In the genomic region with DNA sequence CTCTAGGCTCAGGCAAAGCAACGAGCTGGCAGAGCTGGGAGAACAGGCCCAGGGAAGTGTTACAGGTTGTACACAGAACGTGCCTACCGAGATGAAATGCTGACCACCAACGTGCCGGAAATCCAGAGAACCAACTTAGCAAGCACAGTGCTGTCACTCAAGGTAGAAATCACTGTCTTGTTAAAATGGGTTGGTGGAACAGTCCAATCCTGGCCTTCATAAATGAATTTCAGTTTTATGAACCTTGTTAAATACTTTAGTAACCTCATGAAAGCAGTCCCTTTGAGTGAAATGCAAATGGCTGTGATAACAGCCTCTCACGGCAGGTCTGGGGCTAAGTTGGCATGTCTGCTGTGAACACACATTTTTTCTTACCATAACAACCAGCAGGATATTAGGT, we compare ENCODE assay signal across 15 cellular contexts. TPM values are rescaled to one million over a fixed set of nuclear protein-coding genes. Genes with fewer than 3 reads are reported as not detected.
DNase-seq lines count a peak whose midpoint lies in the region; ATAC-seq and TF ChIP-seq lines count a peak whose summit lies in the region.
"Had no signal": no experiment of that assay in that cellular context is flagged by ENCODE, and none has a peak within 500 bp of the region (broad histone marks: within the 10 kb centered on the region; RNA-seq: fewer than 3 reads in every experiment).

No MANE protein-coding gene starts in this region.

- H3K27ac ChIP-seq in brain microvascular endothelial cell (peak overlapping the region; percentile 67), temporal lobe (ENCODE audit: low read depth, low read length) (peak overlapping the region; percentile 25), OCI-LY7 (ENCODE audit: low read depth, low read length, poor library complexity, severe bottlenecking) (no peak overlapping the region)
- H3K27ac ChIP-seq: neural progenitor cell had no signal

- H3K9me3 ChIP-seq in OCI-LY7 (ENCODE audit: low read length): no peaks in the 10 kb centered on the region
- H3K9me3 ChIP-seq: HAP-1 had no signal

- peaks cover 41% of the 10 kb centered on the region for H3K36me3 Mint-ChIP-seq in natural killer cell treated with Interleukin-12 subunit alpha and Interleukin-12 subunit beta and Interleukin-15 and Interleukin-18, amount 100 ng/mL, for 72 hours
- H3K36me3 Mint-ChIP-seq in natural killer cell: peaks cover 25% of the 10 kb centered on the region

- H3K4me3 Mint-ChIP-seq in natural killer cell treated with Interleukin-12 subunit alpha and Interleukin-12 subunit beta and Interleukin-15 and Interleukin-18, amount 100 ng/mL, for 72 hours: peak overlapping the region; percentile 40
- H3K4me3 Mint-ChIP-seq in natural killer cell: no peak overlapping the region
- H3K4me3 Mint-ChIP-seq: neural progenitor cell had no signal

- no peaks in the 10 kb centered on the region for H3K9me2 ChIP-seq in OCI-LY7 (ENCODE audit: insufficient read depth, low read length)

- H3K27me3 Mint-ChIP-seq in natural killer cell treated with Interleukin-12 subunit alpha and Interleukin-12 subunit beta and Interleukin-15 and Interleukin-18, amount 100 ng/mL, for 72 hours: no peaks in the 10 kb centered on the region
- no peaks in the 10 kb centered on the region for H3K27me3 Mint-ChIP-seq in natural killer cell (ENCODE audit: low read depth in 2 of 2)

- H3K9me3 Mint-ChIP-seq in natural killer cell treated with Interleukin-12 subunit alpha and Interleukin-12 subunit beta and Interleukin-15 and Interleukin-18, amount 100 ng/mL, for 72 hours: no peaks in the 10 kb centered on the region
- H3K9me3 Mint-ChIP-seq in natural killer cell: no peaks in the 10 kb centered on the region
- H3K9me3 Mint-ChIP-seq: neural progenitor cell had no signal

- peak in 1 of 2 donors; percentile 51 for ATAC-seq in natural killer cell treated with Interleukin-12 subunit alpha and Interleukin-12 subunit beta and Interleukin-15 and Interleukin-18, amount 100 ng/mL, for 72 hours
- ATAC-seq in natural killer cell: no peak
- peak; percentile 24 for ATAC-seq in HG02852 (IDR thresholded peaks at IDR 0.05; ENCODE audit: unreplicated experiment)

- no peak for TF ChIP-seq CTCF in natural killer cell (IDR thresholded peaks at IDR 0.05)
- TF ChIP-seq CTCF in brain microvascular endothelial cell (IDR thresholded peaks at IDR 0.05; ENCODE audit: low read depth, low read length, missing control alignments): no peak
- TF ChIP-seq CTCF in OCI-LY7 (conservative IDR thresholded peaks at IDR 0.05; ENCODE audit: low read length): no peak

- POLR2A ChIA-PET in OCI-LY7 (lab: Charles Lee): no interaction called here

- CTCF ChIA-PET in OCI-LY7 (lab: Charles Lee; ENCODE audit: unreplicated experiment): no interaction called here

- no peak overlapping the region for H2AFZ ChIP-seq in OCI-LY7 (ENCODE audit: low read length)
- H2AFZ ChIP-seq: neural progenitor cell had no signal

- in situ Hi-C loops in brain microvascular endothelial cell (cut with HindIII; ENCODE audit: low pct_ligation_motif_present, low sequenced_read_pairs): no loop called here

- intact Hi-C loops in natural killer cell (cut with micrococcal nuclease): no loop called here
- intact Hi-C loops in OCI-LY7 (cut with micrococcal nuclease; ENCODE audit: unreplicated experiment): no loop called here

- H3K4me1 Mint-ChIP-seq in natural killer cell treated with Interleukin-12 subunit alpha and Interleukin-12 subunit beta and Interleukin-15 and Interleukin-18, amount 100 ng/mL, for 72 hours (ENCODE audit: low read depth in 2 of 2): peaks cover 16 to 18% of the 10 kb centered on the region in 2 donors
- peaks cover 0 to 8% of the 10 kb centered on the region in 2 donors for H3K4me1 Mint-ChIP-seq in natural killer cell

- H3K79me2 ChIP-seq in OCI-LY7 (ENCODE audit: insufficient read depth, low read depth, low read length): no peaks in the 10 kb centered on the region

- no peaks in the 10 kb centered on the region for H3K27me3 ChIP-seq in brain microvascular endothelial cell (replicated peaks)
- H3K27me3 ChIP-seq: neural progenitor cell had no signal

- H3K36me3 ChIP-seq in brain microvascular endothelial cell (replicated peaks) (peaks cover 53% of the 10 kb centered on the region), OCI-LY7 (ENCODE audit: insufficient read depth, low read length) (peaks cover 98% of the 10 kb centered on the region)

- H3K4me3 ChIP-seq in brain microvascular endothelial cell (ENCODE audit: low read depth, low read length) (no peak overlapping the region), OCI-LY7 (ENCODE audit: low read depth, low read length, poor library complexity, severe bottlenecking) (no peak overlapping the region)
- H3K4me3 ChIP-seq: HAP-1, neural progenitor cell had no signal

- peak overlapping the region; percentile 54 to 72 for H3K27ac Mint-ChIP-seq in natural killer cell treated with Interleukin-12 subunit alpha and Interleukin-12 subunit beta and Interleukin-15 and Interleukin-18, amount 100 ng/mL, for 72 hours
- no peak overlapping the region for H3K27ac Mint-ChIP-seq in natural killer cell

- H4K20me1 ChIP-seq in OCI-LY7 (ENCODE audit: insufficient read depth, low read length): no peaks in the 10 kb centered on the region

- no peaks in the 10 kb centered on the region for H3K4me1 ChIP-seq in OCI-LY7 (ENCODE audit: insufficient read depth, low read length, poor library complexity, severe bottlenecking)
- H3K4me1 ChIP-seq: HAP-1, neural progenitor cell had no signal

- no peak overlapping the region for H3K4me2 ChIP-seq in OCI-LY7 (ENCODE audit: low read length)
- H3K4me2 ChIP-seq: neural progenitor cell had no signal

- no peak for DNase-seq in natural killer cell treated with Interleukin-12 subunit alpha and Interleukin-12 subunit beta and Interleukin-15 and Interleukin-18, amount 100 ng/mL, for 72 hours (ENCODE audit: low spot score)
- DNase-seq in natural killer cell: no peak
- DNase-seq in brain microvascular endothelial cell: peak; percentile 25
- DNase-seq in DMS53 treated with DMSO at 0.1 percent for 48 hours (lab: John Stamatoyannopoulos, UW; ENCODE audit: unreplicated experiment): no peak
- no peak for DNase-seq in OCI-LY7 (ENCODE audit: low spot score)
- DNase-seq in NCI-H1436 (lab: John Stamatoyannopoulos, UW): no peak
- DNase-seq: activated CD4-positive, alpha-beta T cell treated with anti-CD3 and anti-CD28 coated beads, Interleukin-2, amount 50 U/mL, for 1 hour; activated naive CD4-positive, alpha-beta T cell treated with Interleukin-2 at 50 U/mL for 16 hours; cortex of kidney; DMS79 treated with DMSO at 0.1 percent for 48 hours; NCI-H2171 had no signal

- no TSS peak for BruUV-seq in OCI-LY7 (replicated peaks; lab: Mats Ljungman, UMichigan)

RNA-seq across cellular contexts. Expression of gene ETV4, which starts 29.0 kb away (rescaled TPM):
- 1 to 10 TPM; 1.4 to 2.1 TPM for total RNA-seq in natural killer cell treated with Interleukin-12 subunit alpha and Interleukin-12 subunit beta and Interleukin-15 and Interleukin-18, amount 100 ng/mL, for 72 hours
- total RNA-seq in natural killer cell: not detected
- total RNA-seq in temporal lobe: 1.2 TPM
- total RNA-seq in OCI-LY7 (2014; rRNA removed; shearing (Covaris generic)): not detected in 2 replicates
- total RNA-seq in OCI-LY7 (2022): not detected in 2 replicates

RNA-seq across cellular contexts. Expression of gene DHX8, which starts 33.4 kb away (rescaled TPM):
- total RNA-seq in natural killer cell treated with Interleukin-12 subunit alpha and Interleukin-12 subunit beta and Interleukin-15 and Interleukin-18, amount 100 ng/mL, for 72 hours: 10 to 100 TPM; 51.8 to 54.2 TPM
- 100 to 1,000 TPM in 2 of 3 donors, 10 to 100 TPM in 1; 88.3 to 106 (median 105) TPM for total RNA-seq in natural killer cell
- 34.7 TPM for total RNA-seq in temporal lobe
- total RNA-seq in OCI-LY7 (2014; rRNA removed; shearing (Covaris generic)): 32.4 and 37.0 TPM in 2 replicates
- 48.3 and 65.4 TPM in 2 replicates for total RNA-seq in OCI-LY7 (2022)

Comparison
In these comparisons a context has a peak if more than half of its experiments do, and no peak if none do; other contexts are left out.
1. H3K27ac Mint-ChIP-seq: peak in natural killer cell treated with Interleukin-12 subunit alpha and Interleukin-12 subunit beta and Interleukin-15 and Interleukin-18, amount 100 ng/mL, for 72 hours (2 of 2); none in natural killer cell (0 of 2).